8 cellular contexts compared by ENCODE assay signal in the genomic region with DNA sequence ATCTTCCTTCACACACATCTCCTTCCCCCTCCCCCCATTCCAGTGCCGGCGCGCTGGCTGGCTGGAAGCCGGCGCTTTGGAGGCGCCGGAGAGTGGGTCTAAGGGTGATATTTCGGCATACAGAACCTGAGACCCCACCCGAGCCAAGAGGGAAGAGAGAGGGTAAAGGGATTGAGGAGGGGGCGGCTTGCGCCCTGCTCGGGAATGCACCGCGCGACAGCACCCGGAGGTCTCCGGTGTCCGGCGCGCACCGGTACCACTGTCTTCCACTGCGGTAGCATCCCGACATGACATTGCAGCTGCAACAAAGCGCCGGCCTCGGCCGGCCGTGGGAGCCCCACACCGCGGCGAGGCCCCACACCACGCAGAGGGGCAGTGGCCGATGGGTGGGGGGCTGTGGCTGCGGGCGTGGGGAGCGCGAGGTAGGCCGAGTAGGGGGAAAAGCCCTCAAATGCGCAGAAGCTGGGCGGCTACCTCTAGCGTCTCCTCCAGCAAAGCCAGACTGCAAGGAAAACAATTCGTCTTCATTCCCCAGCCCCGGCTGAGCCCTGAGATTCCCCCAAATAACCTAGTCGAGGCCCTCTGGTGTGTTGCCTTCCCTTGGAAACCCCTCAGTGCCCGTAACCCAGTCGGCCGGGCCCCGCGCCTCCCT. TPM values are rescaled to one million over a fixed set of nuclear protein-coding genes. Genes with fewer than 3 reads are reported as not detected.
A peak's percentile ranks its signal among the peaks of the same experiment; 100 is the strongest.
DNase-seq lines count a peak whose midpoint lies in the region; ATAC-seq and TF ChIP-seq lines count a peak whose summit lies in the region.

No MANE protein-coding gene starts in this region.

- H4K20me1 ChIP-seq in DOHH2 (ENCODE audit: control insufficient read depth, insufficient read depth, low read depth, low read length): no peaks in the 10 kb centered on the region

- ATAC-seq in GM21390 (IDR thresholded peaks at IDR 0.05; ENCODE audit: unreplicated experiment) (peak; percentile 8), gastrocnemius medialis (peak; percentile 13 to 30)

- TF ChIP-seq CTCF in DOHH2 (IDR thresholded peaks at IDR 0.05; ENCODE audit: low read depth, low read length, poor library complexity, severe bottlenecking) (no peak), astrocyte of the cerebellum (IDR thresholded peaks at IDR 0.05; ENCODE audit: low read depth, low read length, missing control alignments) (no peak), gastrocnemius medialis (IDR thresholded peaks at IDR 0.05 in 4 of 5, conservative IDR thresholded peaks at IDR 0.05 in 1 of 5) (no peak)

- H3K9me3 ChIP-seq in DOHH2 (ENCODE audit: control insufficient read depth, insufficient read depth, low read length) (no peaks in the 10 kb centered on the region), MG63 (no peaks in the 10 kb centered on the region), iPS DF 6.9 (ENCODE audit: control insufficient read depth, insufficient read depth, low read length) (no peaks in the 10 kb centered on the region), gastrocnemius medialis (no peaks in the 10 kb centered on the region)

- no peaks in the 10 kb centered on the region for H3F3A ChIP-seq in DOHH2 (ENCODE audit: control insufficient read depth, insufficient read depth)

- peak overlapping the region; percentile 90 for H3K4me3 ChIP-seq in DOHH2 (ENCODE audit: low read length)
- peak overlapping the region; percentile 59 for H3K4me3 ChIP-seq in MG63
- H3K4me3 ChIP-seq in astrocyte of the cerebellum (ENCODE audit: low read depth, low read length): peak overlapping the region; percentile 74
- peak overlapping the region; percentile 93 for H3K4me3 ChIP-seq in iPS DF 6.9 (ENCODE audit: low read length)
- peak overlapping the region; percentile 62 to 81 (median 70) for H3K4me3 ChIP-seq in gastrocnemius medialis

- H3K36me3 ChIP-seq in DOHH2 (ENCODE audit: control insufficient read depth, low read length) (no peaks in the 10 kb centered on the region), MG63 (no peaks in the 10 kb centered on the region), iPS DF 6.9 (ENCODE audit: control insufficient read depth, insufficient read depth, low read length) (no peaks in the 10 kb centered on the region), gastrocnemius medialis (no peaks in the 10 kb centered on the region)

- WGBS in iPS DF 6.9 (ENCODE audit: insufficient coverage, insufficient read length): no CpG with 5 or more reads among the region's 49 CpGs

- no peaks in the 10 kb centered on the region for H3K9me2 ChIP-seq in DOHH2 (replicated peaks; ENCODE audit: control insufficient read depth, low read length)

- H3K27ac ChIP-seq in DOHH2 (ENCODE audit: low read depth, low read length) (no peak overlapping the region), iPS DF 6.9 (ENCODE audit: low read length) (no peak overlapping the region), gastrocnemius medialis (peak overlapping the region; percentile 49 to 73 (median 69))

- DNase-seq in MG63: peak; percentile 19
- no peak for DNase-seq in astrocyte of the cerebellum (ENCODE audit: low read depth)
- DNase-seq in iPS DF 6.9 (ENCODE audit: low read depth, low spot score): no peak
- DNase-seq in gastrocnemius medialis: peak in 1 of 2 donors; percentile 16
- DNase-seq in NCI-H2107 treated with DMSO at 0.1 percent for 48 hours (lab: John Stamatoyannopoulos, UW; ENCODE audit: unreplicated experiment): no peak
- no peak for DNase-seq in epidermal melanocyte (ENCODE audit: insufficient read length, low spot score)

- H3K79me2 ChIP-seq in DOHH2 (ENCODE audit: control insufficient read depth, low read length): peaks cover 10% of the 10 kb centered on the region; the same call in 1 of the 2 replicates

- H3K4me2 ChIP-seq in DOHH2 (ENCODE audit: low read length): peak overlapping the region; percentile 83

- TF ChIP-seq POLR2A in gastrocnemius medialis (IDR thresholded peaks at IDR 0.05): no peak

- in situ Hi-C loops in astrocyte of the cerebellum (cut with HindIII; ENCODE audit: low sequenced_read_pairs): loop anchor here (5.0 kb wide), 1 partner anchor 211 kb away; no protein-coding TSS in a partner anchor
- in situ Hi-C loops in gastrocnemius medialis (cut with MboI; ENCODE audit: low sequenced_read_pairs in 4 of 4): loop anchor here (10.0 to 25.0 kb wide), 4 partner anchors 204 to 471 kb away; no protein-coding TSS in a partner anchor

- intact Hi-C loops in gastrocnemius medialis (cut with DNase I; ENCODE audit: low total_unique reads): loop anchor here (2.0 to 5.0 kb wide), 2 partner anchors 66 to 460 kb away; no protein-coding TSS in a partner anchor

- peaks cover 21% of the 10 kb centered on the region for H3K4me1 ChIP-seq in DOHH2 (ENCODE audit: control insufficient read depth, low read length)
- peaks cover 6% of the 10 kb centered on the region for H3K4me1 ChIP-seq in iPS DF 6.9 (ENCODE audit: control insufficient read depth, insufficient read depth, low read length)
- peaks cover 4 to 10% of the 10 kb centered on the region in 2 donors for H3K4me1 ChIP-seq in gastrocnemius medialis

- no peaks in the 10 kb centered on the region for H3K27me3 ChIP-seq in DOHH2 (ENCODE audit: control insufficient read depth, low read length)
- H3K27me3 ChIP-seq in MG63: no peaks in the 10 kb centered on the region; the same call in 1 of the 2 replicates
- no peaks in the 10 kb centered on the region for H3K27me3 ChIP-seq in iPS DF 6.9 (ENCODE audit: control insufficient read depth, insufficient read depth, low read length)
- peaks cover 11 to 24% (median 24%) of the 10 kb centered on the region in 3 donors for H3K27me3 ChIP-seq in gastrocnemius medialis

RNA-seq across cellular contexts. Expression of a gene that starts 0.9 kb away (rescaled TPM):
- 0.32 and 0.76 TPM in 2 replicates for total RNA-seq in MG63 (2014; rRNA removed; shearing (Covaris generic); ENCODE audit: low replicate concordance)
- 1 to 10 TPM; 2.8 to 5.3 (median 3.7) TPM for total RNA-seq in gastrocnemius medialis

Comparison
In these comparisons a context has a peak if more than half of its experiments do, and no peak if none do; other contexts are left out.
1. H3K27ac ChIP-seq: peak in gastrocnemius medialis (4 of 4); none in DOHH2 (single experiment) and iPS DF 6.9 (single experiment).
2. Peak in every context shown above with its lines, with median percentiles within 50 percentile points of each other: H3K4me3 ChIP-seq.